8 cellular contexts compared by ENCODE assay signal in genomic region chr10:101602767-101603398, GRCh38. TPM values are rescaled to one million over a fixed set of nuclear protein-coding genes. Genes with fewer than 3 reads are reported as not detected.
DNase-seq lines count a peak whose midpoint lies in the region; ATAC-seq, FAIRE-seq and TF ChIP-seq lines count a peak whose summit lies in the region.

No MANE protein-coding gene starts in this region.

- peak; percentile 96 for TF ChIP-seq RAD21 in HCT116 (IDR thresholded peaks at IDR 0.05; ENCODE audit: low read depth)

- in situ Hi-C loops in T47D (cut with HindIII; ENCODE audit: low pct_unique_long_range_greater_than_20kb, low sequenced_read_pairs): no loop called here

- no peaks in the 10 kb centered on the region for H3K27me3 ChIP-seq in HCT116 (ENCODE audit: insufficient read depth, low read length)
- H3K27me3 ChIP-seq in WERI-Rb-1 (ENCODE audit: insufficient read depth, low read depth, severe bottlenecking): no peaks in the 10 kb centered on the region

- POLR2A ChIA-PET in HCT116 (lab: Charles Lee): interaction anchor here (1.0 kb wide), 2 partner anchors 178 to 238 kb away, joined by 3 to 10 read pairs; no protein-coding TSS in a partner anchor

- BruUV-seq in HCT116 (replicated peaks; lab: Mats Ljungman, UMichigan): no TSS peak

- peak; percentile 70 for DNase-seq in D721Med (ENCODE audit: insufficient read length, low spot score)
- DNase-seq in HCT116 (ENCODE audit: low read depth, low spot score): peak; percentile 71
- DNase-seq in NCI-H2171 (lab: John Stamatoyannopoulos, UW): peak; percentile 65
- DNase-seq in WERI-Rb-1: peak; percentile 88
- DNase-seq in T47D (ENCODE audit: low read depth in 1 of 2, low spot score in 1 of 2): peak; percentile 67 to 81
- DNase-seq in iris pigment epithelial cell (ENCODE audit: low read depth): peak; percentile 69
- peak; percentile 17 to 64 (median 54) for DNase-seq in stimulated activated CD4-positive, alpha-beta T cell treated with anti-CD3 and anti-CD28 coated beads, Interleukin-1b, Interleukin-23, amount 100 ng/mL, for 24 hours (ENCODE audit: low read depth in 4 of 4, low spot score in 1 of 4)

- CTCF ChIA-PET in HCT116 (lab: Charles Lee): interaction anchor here (0.5 to 6.0 kb wide), 66 partner anchors 8 to 818 kb away, joined by 3 to 220 read pairs (median 4); partner anchors contain the start of genes ARMH3, DPCD, NPM3 and OGA

- H3K9ac ChIP-seq in HCT116 (ENCODE audit: low read length): no peak overlapping the region

- no peak overlapping the region for H3K27ac ChIP-seq in HCT116 (ENCODE audit: low read depth, low read length)
- H3K27ac ChIP-seq in WERI-Rb-1: no peak overlapping the region

- H3K36me3 ChIP-seq in HCT116 (ENCODE audit: control insufficient read depth in 1 of 2, insufficient read depth in 2 of 2, low read length in 2 of 2) (peaks cover 1 to 4% of the 10 kb centered on the region in 2 experiments; a peak in 3 of 4 replicates), WERI-Rb-1 (no peaks in the 10 kb centered on the region)

- H3K4me1 ChIP-seq in HCT116 (ENCODE audit: control insufficient read depth in 1 of 2, insufficient read depth in 2 of 2, low read length in 2 of 2): no peaks in the 10 kb centered on the region

- no peak for FAIRE-seq in D721Med (lab: Jason Lieb, UNC)

- H3K4me3 ChIP-seq in HCT116 (replicated peaks in 1 of 2; ENCODE audit: low read depth in 1 of 2, low read length in 2 of 2) (no peak overlapping the region), WERI-Rb-1 (ENCODE audit: low read depth, low read length) (no peak overlapping the region)

- RAD21 ChIA-PET in HCT116 (lab: Charles Lee; ENCODE audit: low non-redundant PET in 1 of 2, low total read pairs in 2 of 2, uncharacterized antibody in 2 of 2, unreplicated experiment in 2 of 2): interaction anchor here (0.9 to 1.7 kb wide), 10 partner anchors 14 to 407 kb away, joined by 3 to 21 read pairs (median 3); partner anchors contain the start of genes NPM3 (in 2 of the 2), DPCD (in 1 of the 2) and POLL (in 1 of the 2)

- ATAC-seq in HCT116 (peak; percentile 99), HG03025 (IDR thresholded peaks at IDR 0.05; ENCODE audit: low FRiP score, unreplicated experiment) (no peak)

- no peak overlapping the region for H2AFZ ChIP-seq in HCT116 (ENCODE audit: low read depth, low read length, poor library complexity, severe bottlenecking)

- H3K9me3 ChIP-seq in HCT116 (ENCODE audit: control insufficient read depth in 1 of 2, insufficient read depth in 1 of 2, low read depth in 1 of 2, low read length in 2 of 2) (no peaks in the 10 kb centered on the region), WERI-Rb-1 (ENCODE audit: severe bottlenecking) (no peaks in the 10 kb centered on the region)

- H3K79me2 ChIP-seq in HCT116 (ENCODE audit: insufficient read depth, low read length): no peaks in the 10 kb centered on the region

- TF ChIP-seq CTCF in D721Med (IDR thresholded peaks at IDR 0.05; ENCODE audit: insufficient read depth, missing control alignments): peak; percentile 97
- peak; percentile 97 to 99 (median 99) for TF ChIP-seq CTCF in HCT116 (IDR thresholded peaks at IDR 0.05 in 2 of 3, conservative IDR thresholded peaks at IDR 0.05 in 1 of 3; ENCODE audit: borderline replicate concordance in 1 of 3, insufficient read depth in 1 of 3, low read depth in 2 of 3, low read length in 2 of 3)
- TF ChIP-seq CTCF in WERI-Rb-1 (IDR thresholded peaks at IDR 0.05; ENCODE audit: low read depth, low read length): peak; percentile 91

- 0 out of 2 replicates have a peak, but pooled peaks cover 5% of the 10 kb centered on the region for H4K20me1 ChIP-seq in HCT116 (ENCODE audit: insufficient read depth)

- intact Hi-C loops in HCT116 (cut with micrococcal nuclease): loop anchor here (1.0 to 2.0 kb wide), 3 partner anchors 178 to 470 kb away; no protein-coding TSS in a partner anchor

- H3K4me2 ChIP-seq in HCT116 (ENCODE audit: low read length): no peak overlapping the region

- H3K9me2 ChIP-seq in HCT116 (ENCODE audit: insufficient read depth): no peaks in the 10 kb centered on the region

- no peak for TF ChIP-seq POLR2A in HCT116 (IDR thresholded peaks at IDR 0.05; ENCODE audit: borderline replicate concordance, extremely low read depth, insufficient read depth, insufficient read length)

TF ChIP-seq in HCT116, 20 proteins besides CTCF, POLR2A, EP300 and RAD21:
- TF ChIP-seq SP1 (IDR thresholded peaks at IDR 0.05; ENCODE audit: low read depth) (no peak), YY1 (IDR thresholded peaks at IDR 0.05; ENCODE audit: extremely low read depth, insufficient replicate concordance, low read depth, low read length) (peak; percentile 74), POLR2AphosphoS5 (IDR thresholded peaks at IDR 0.05; ENCODE audit: low read depth, low read length) (peak; percentile 52), EGR1 (IDR thresholded peaks at IDR 0.05; ENCODE audit: low read depth) (no peak)

RNA-seq across cellular contexts. Expression of gene DPCD, which starts 14.8 kb away (rescaled TPM):
- total RNA-seq in HCT116 (2021; ENCODE audit: unreplicated experiment): 39.5 TPM
- 87.6 and 101 TPM in 2 replicates for polyA plus RNA-seq in HCT116 (2012)

RNA-seq across cellular contexts. Expression of gene POLL, which starts 14.8 kb away (rescaled TPM):
- 51.3 TPM for total RNA-seq in HCT116 (2021; ENCODE audit: unreplicated experiment)
- 42.0 and 43.2 TPM in 2 replicates for polyA plus RNA-seq in HCT116 (2012)
